8 cellular contexts compared by ENCODE assay signal in the genomic region with DNA sequence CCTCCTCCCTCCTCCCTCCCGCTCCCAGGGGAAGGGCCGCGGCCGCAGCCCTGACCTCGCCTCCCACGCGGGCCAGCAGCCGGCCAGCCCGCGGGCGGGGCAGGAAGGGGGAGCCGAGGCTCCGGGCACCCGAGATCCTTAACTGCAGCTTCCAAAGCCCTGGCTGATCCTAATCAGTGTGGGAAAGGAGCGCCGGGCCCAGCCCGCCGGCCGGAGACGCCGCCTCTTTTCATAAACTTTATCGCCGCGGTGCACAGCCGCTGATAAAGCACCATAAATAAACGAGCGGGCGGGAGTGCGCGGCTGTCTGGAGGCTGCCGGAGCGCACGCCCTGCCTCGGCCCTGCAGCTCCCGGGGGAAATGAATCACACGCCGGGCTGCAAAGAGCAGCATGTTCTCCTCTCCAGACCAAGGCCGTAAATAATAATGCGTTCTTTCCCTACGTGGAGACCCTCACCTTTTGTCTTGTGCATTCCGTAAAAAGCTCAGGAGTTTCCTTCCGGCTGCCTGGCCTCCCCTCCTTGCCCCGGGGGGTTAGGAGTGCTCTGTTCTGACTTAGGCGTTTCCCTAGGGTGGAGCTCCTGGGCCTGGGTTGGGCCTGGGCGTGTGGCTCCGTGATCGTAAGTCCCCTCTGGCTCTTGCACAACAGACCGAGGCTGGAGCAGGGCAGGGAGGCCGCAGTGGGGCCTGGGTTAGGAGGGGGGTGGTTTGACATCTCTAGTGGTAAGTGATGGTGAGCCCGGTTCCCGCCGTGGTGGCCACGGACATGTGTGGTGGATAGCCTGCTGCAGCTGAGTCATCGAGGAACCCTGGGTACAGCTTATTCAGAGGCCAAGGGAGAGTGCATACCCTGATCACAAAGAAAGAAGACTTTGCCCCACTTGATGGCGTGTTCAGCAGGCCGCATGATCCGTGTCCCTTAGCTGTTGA.
DNase-seq lines count a peak whose midpoint lies in the region; ATAC-seq and TF ChIP-seq lines count a peak whose summit lies in the region.

No MANE protein-coding gene starts in this region.

- peak overlapping the region; percentile 59 for H3K4me3 ChIP-seq in ACC112 (ENCODE audit: low read depth, low read length)

- H3K27ac Mint-ChIP-seq in nephron = peak overlapping the region; percentile 66 to 83 (median 69)
- peak overlapping the region; percentile 94 for H3K27ac Mint-ChIP-seq in type B pancreatic cell

- H3K4me3 Mint-ChIP-seq in nephron (peak overlapping the region; percentile 67 to 73 (median 69)), type B pancreatic cell (peak overlapping the region; percentile 83)

- H3K36me3 Mint-ChIP-seq in nephron (ENCODE audit: low read depth) (no peaks in the 10 kb centered on the region), type B pancreatic cell (no peaks in the 10 kb centered on the region)

- H3K4me1 Mint-ChIP-seq in nephron (peaks cover 48% of the 10 kb centered on the region), type B pancreatic cell (ENCODE audit: unreplicated experiment) (peaks cover 43% of the 10 kb centered on the region)

- H3K27me3 ChIP-seq in ACC112 (ENCODE audit: insufficient read depth, low read length) (no peaks in the 10 kb centered on the region), foreskin keratinocyte (no peaks in the 10 kb centered on the region)

- no peaks in the 10 kb centered on the region for H3K9me3 Mint-ChIP-seq in nephron
- H3K9me3 Mint-ChIP-seq in type B pancreatic cell = no peaks in the 10 kb centered on the region

- H3K27me3 Mint-ChIP-seq in nephron (ENCODE audit: low read depth) (peaks cover 66% of the 10 kb centered on the region), type B pancreatic cell (no peaks in the 10 kb centered on the region)

- ATAC-seq in GM18498 (IDR thresholded peaks at IDR 0.05; ENCODE audit: unreplicated experiment) (peak; percentile 59), HG02943 (IDR thresholded peaks at IDR 0.05; ENCODE audit: low read depth, unreplicated experiment) (peak; percentile 53), foreskin keratinocyte (peak; percentile 96)

- DNase-seq in NCI-H460 (ENCODE audit: extremely low read depth, low read depth) = peak; percentile 83
- DNase-seq in activated T-cell treated with anti-CD3 and anti-CD28 coated beads, Interleukin-2, amount 50 U/mL, for 1 hour = peak; percentile 21
- DNase-seq in foreskin keratinocyte = peak; percentile 72 to 86
- peak; percentile 81 for DNase-seq in type B pancreatic cell (ENCODE audit: extremely low spot score, unreplicated experiment)

- H3K27ac ChIP-seq in ACC112 (ENCODE audit: low read depth, low read length) (peak overlapping the region; percentile 95), foreskin keratinocyte (peak overlapping the region; percentile 93)

- no peak overlapping the region for H2AFZ ChIP-seq in ACC112 (ENCODE audit: low read length, unreplicated experiment)

- H3K4me1 ChIP-seq in ACC112 (ENCODE audit: control insufficient read depth, insufficient read depth, low read length, unreplicated experiment) = peaks cover 31% of the 10 kb centered on the region
- H3K4me1 ChIP-seq in foreskin keratinocyte = peaks cover 9% of the 10 kb centered on the region

- TF ChIP-seq CTCF in foreskin keratinocyte (conservative IDR thresholded peaks at IDR 0.05) = no peak
- TF ChIP-seq CTCF in nephron (IDR thresholded peaks at IDR 0.05; ENCODE audit: unreplicated experiment in 3 of 3) = no peak
- no peak for TF ChIP-seq CTCF in type B pancreatic cell (conservative IDR thresholded peaks at IDR 0.05)

- H3K79me2 ChIP-seq in ACC112 (ENCODE audit: control insufficient read depth, insufficient read depth, low read length, unreplicated experiment) = no peaks in the 10 kb centered on the region

- no peaks in the 10 kb centered on the region for H3K36me3 ChIP-seq in ACC112 (ENCODE audit: insufficient read depth, low read length)

Comparison
In these comparisons a context has a peak if more than half of its experiments do, and no peak if none do; other contexts are left out.
1. Peak in every context shown above with its lines: DNase-seq, ATAC-seq, H3K4me3 ChIP-seq and H3K27ac ChIP-seq.
2. DNase-seq: peak in every context shown above with its lines; median percentile 83 in NCI-H460; 81 in type B pancreatic cell; 79 in foreskin keratinocyte; 21 in activated T-cell treated with anti-CD3 and anti-CD28 coated beads, Interleukin-2, amount 50 U/mL, for 1 hour.